26 cellular contexts compared by ENCODE assay signal in genomic region chr3:101812895-101813294, GRCh38.
"Had no signal": no experiment of that assay in that cellular context is flagged by ENCODE, and none has a peak within 500 bp of the region (broad histone marks: within the 10 kb centered on the region; RNA-seq: fewer than 3 reads in every experiment).

No MANE protein-coding gene starts in this region.

- ATAC-seq: activated T-helper 17 cell treated with anti-CD3 and anti-CD28 coated beads, Interleukin-2, amount 50 U/mL, for 72 hours; WTC11 had no signal

- DNase-seq: activated CD4-positive, alpha-beta memory T cell treated with anti-CD3 and anti-CD28 coated beads, Interleukin-2, amount 10 ng/mL, durations not matched to agents 7 days and 5 days; activated CD4-positive, alpha-beta T cell treated with anti-CD3 and anti-CD28 coated beads for 1 hour; activated CD4-positive, alpha-beta T cell treated with anti-CD3 and anti-CD28 coated beads, Interleukin-2, amount 50 U/mL, for 1 hour; activated gamma-delta T cell; activated naive CD4-positive, alpha-beta T cell treated with anti-CD3 and anti-CD28 coated beads, Interleukin-2, amount 10 ng/mL, durations not matched to agents 7 days and 5 days; activated naive CD8-positive, alpha-beta T cell treated with anti-CD3 and anti-CD28 coated beads, Interleukin-2, amount 10 ng/mL, durations not matched to agents 7 days and 5 days; activated T-cell treated with anti-CD3 and anti-CD28 coated beads for 4 hours; activated T-cell treated with anti-CD3 and anti-CD28 coated beads, Interleukin-2, amount 50 U/mL, for 48 hours; aorta; caudate nucleus; Kasumi-1; NCI-H1105 treated with DMSO at 0.1 percent for 48 hours; NCI-H1436 treated with DMSO at 0.1 percent for 48 hours; NCI-H187 treated with DMSO at 0.1 percent for 48 hours; NCI-H2081 treated with DMSO at 0.1 percent for 48 hours; NCI-H446; NCI-H524 treated with DMSO at 0.1 percent for 48 hours; NCI-H748 treated with DMSO at 0.1 percent for 48 hours; Peyer's patch; Right ventricle myocardium superior; SJCRH30 had no signal

- H3K4me3 Mint-ChIP-seq: activated CD4-positive, alpha-beta memory T cell treated with anti-CD3 and anti-CD28 coated beads, Interleukin-2, amount 10 ng/mL, durations not matched to agents 7 days and 5 days; activated naive CD4-positive, alpha-beta T cell treated with anti-CD3 and anti-CD28 coated beads, Interleukin-2, amount 10 ng/mL, durations not matched to agents 7 days and 5 days; activated naive CD8-positive, alpha-beta T cell treated with anti-CD3 and anti-CD28 coated beads, Interleukin-2, amount 10 ng/mL, durations not matched to agents 7 days and 5 days; activated T-helper 17 cell treated with anti-CD3 and anti-CD28 coated beads, Interleukin-2, amount 50 U/mL, for 72 hours; T-helper 2 cell treated with Interferon-gamma antibody and Interleukin-4, amounts not matched to agents 5 μg/mL and 100 μg/mL, for 36 hours; WTC11 had no signal

- H3K9me3 Mint-ChIP-seq: activated CD4-positive, alpha-beta memory T cell treated with anti-CD3 and anti-CD28 coated beads, Interleukin-2, amount 10 ng/mL, durations not matched to agents 7 days and 5 days; activated naive CD4-positive, alpha-beta T cell treated with anti-CD3 and anti-CD28 coated beads, Interleukin-2, amount 10 ng/mL, durations not matched to agents 7 days and 5 days; activated naive CD8-positive, alpha-beta T cell treated with anti-CD3 and anti-CD28 coated beads, Interleukin-2, amount 10 ng/mL, durations not matched to agents 7 days and 5 days; activated T-helper 17 cell treated with anti-CD3 and anti-CD28 coated beads, Interleukin-2, amount 50 U/mL, for 72 hours; WTC11 had no signal

- H3K36me3 ChIP-seq: breast epithelium, Peyer's patch had no signal

- H3K9me3 ChIP-seq: breast epithelium, Peyer's patch, SJCRH30 had no signal

- H3K27ac Mint-ChIP-seq: activated CD4-positive, alpha-beta memory T cell treated with anti-CD3 and anti-CD28 coated beads, Interleukin-2, amount 10 ng/mL, durations not matched to agents 7 days and 5 days; activated naive CD4-positive, alpha-beta T cell treated with anti-CD3 and anti-CD28 coated beads, Interleukin-2, amount 10 ng/mL, durations not matched to agents 7 days and 5 days; activated naive CD8-positive, alpha-beta T cell treated with anti-CD3 and anti-CD28 coated beads, Interleukin-2, amount 10 ng/mL, durations not matched to agents 7 days and 5 days; activated T-helper 17 cell treated with anti-CD3 and anti-CD28 coated beads, Interleukin-2, amount 50 U/mL, for 72 hours; T-helper 2 cell treated with Interferon-gamma antibody and Interleukin-4, amounts not matched to agents 5 μg/mL and 100 μg/mL, for 36 hours; WTC11 had no signal

- H3K4me3 ChIP-seq: breast epithelium, Peyer's patch, SJCRH30 had no signal

- H3K4me1 ChIP-seq: breast epithelium had no signal

- H3K27me3 Mint-ChIP-seq: activated CD4-positive, alpha-beta memory T cell treated with anti-CD3 and anti-CD28 coated beads, Interleukin-2, amount 10 ng/mL, durations not matched to agents 7 days and 5 days; activated naive CD4-positive, alpha-beta T cell treated with anti-CD3 and anti-CD28 coated beads, Interleukin-2, amount 10 ng/mL, durations not matched to agents 7 days and 5 days; activated naive CD8-positive, alpha-beta T cell treated with anti-CD3 and anti-CD28 coated beads, Interleukin-2, amount 10 ng/mL, durations not matched to agents 7 days and 5 days; activated T-helper 17 cell treated with anti-CD3 and anti-CD28 coated beads, Interleukin-2, amount 50 U/mL, for 72 hours had no signal

- H3K27ac ChIP-seq: breast epithelium, Peyer's patch, RWPE1, SJCRH30 had no signal

- H3K27me3 ChIP-seq: breast epithelium, Peyer's patch, SJCRH30 had no signal
